28 cellular contexts compared by ENCODE assay signal in genomic region chr11:125155767-125156166, GRCh38. TPM values are rescaled to one million over a fixed set of nuclear protein-coding genes. Genes with fewer than 3 reads are reported as not detected.
"Had no signal": no experiment of that assay in that cellular context is flagged by ENCODE, and none has a peak within 500 bp of the region (broad histone marks: within the 10 kb centered on the region; RNA-seq: fewer than 3 reads in every experiment).

No MANE protein-coding gene starts in this region.

- H3K4me3 Mint-ChIP-seq: activated CD4-positive, alpha-beta memory T cell treated with anti-CD3 and anti-CD28 coated beads, Interleukin-2, amount 10 ng/mL, durations not matched to agents 7 days and 5 days; activated CD4-positive, alpha-beta T cell treated with anti-CD3 and anti-CD28 coated beads, Interleukin-2, amount 10 ng/mL, durations not matched to agents 24 days and 14 days; activated naive CD8-positive, alpha-beta T cell; activated T-cell treated with anti-CD3 and anti-CD28 coated beads, Interleukin-2, amount 50 U/mL, for 4 hours; activated T-helper 17 cell treated with anti-CD3 and anti-CD28 coated beads, Interleukin-2, amount 50 U/mL, for 72 hours; effector memory CD8-positive, alpha-beta T cell; naive thymus-derived CD4-positive, alpha-beta T cell; neural progenitor cell; stimulated activated naive CD8-positive, alpha-beta T cell treated with anti-CD3 and anti-CD28 coated beads, Interleukin-15, Interleukin-2, amounts not matched to agents 100 ng/mL and 50 ng/mL, for 24 hours; T-helper 1 cell treated with Interleukin-12 subunit alpha and Interleukin-12 subunit beta and Interleukin-4 antibody, amounts not matched to agents 30 μg/mL and 1 μg/mL, for 36 hours; type B pancreatic cell had no signal

- H3K27me3 ChIP-seq: cardiac muscle cell, neural progenitor cell, uterus had no signal

- H3K4me1 Mint-ChIP-seq: activated CD4-positive, alpha-beta memory T cell treated with anti-CD3 and anti-CD28 coated beads, Interleukin-2, amount 10 ng/mL, durations not matched to agents 7 days and 5 days; activated CD4-positive, alpha-beta T cell treated with anti-CD3 and anti-CD28 coated beads, Interleukin-2, amount 10 ng/mL, durations not matched to agents 24 days and 14 days; activated T-helper 17 cell treated with anti-CD3 and anti-CD28 coated beads, Interleukin-2, amount 50 U/mL, for 72 hours; naive thymus-derived CD4-positive, alpha-beta T cell had no signal

- H3K4me3 ChIP-seq: cardiac muscle cell, coronary artery, dorsolateral prefrontal cortex, gastroesophageal sphincter, neural progenitor cell, spleen, uterus had no signal

- H3K27ac ChIP-seq: cardiac muscle cell, coronary artery, dorsolateral prefrontal cortex, gastroesophageal sphincter, neural progenitor cell, spleen, uterus had no signal

- H3K27ac Mint-ChIP-seq: activated CD4-positive, alpha-beta memory T cell treated with anti-CD3 and anti-CD28 coated beads, Interleukin-2, amount 10 ng/mL, durations not matched to agents 7 days and 5 days; activated CD4-positive, alpha-beta T cell treated with anti-CD3 and anti-CD28 coated beads, Interleukin-2, amount 10 ng/mL, durations not matched to agents 24 days and 14 days; activated naive CD8-positive, alpha-beta T cell; activated T-helper 17 cell treated with anti-CD3 and anti-CD28 coated beads, Interleukin-2, amount 50 U/mL, for 72 hours; effector memory CD8-positive, alpha-beta T cell; naive thymus-derived CD4-positive, alpha-beta T cell; stimulated activated naive CD8-positive, alpha-beta T cell treated with anti-CD3 and anti-CD28 coated beads, Interleukin-15, Interleukin-2, amounts not matched to agents 100 ng/mL and 50 ng/mL, for 24 hours; T-helper 1 cell treated with Interleukin-12 subunit alpha and Interleukin-12 subunit beta and Interleukin-4 antibody, amounts not matched to agents 30 μg/mL and 1 μg/mL, for 36 hours; type B pancreatic cell had no signal

- ATAC-seq: activated T-cell treated with anti-CD3 and anti-CD28 coated beads, Interleukin-2, amount 50 U/mL, for 4 hours; effector memory CD8-positive, alpha-beta T cell; gastroesophageal sphincter; left cardiac atrium; left ventricle myocardium superior; naive thymus-derived CD4-positive, alpha-beta T cell; right cardiac atrium had no signal

- H3K36me3 Mint-ChIP-seq: activated naive CD8-positive, alpha-beta T cell; naive thymus-derived CD4-positive, alpha-beta T cell; neural progenitor cell had no signal

- H3K9me3 Mint-ChIP-seq: activated T-cell treated with anti-CD3 and anti-CD28 coated beads, Interleukin-2, amount 50 U/mL, for 4 hours; activated T-helper 17 cell treated with anti-CD3 and anti-CD28 coated beads, Interleukin-2, amount 50 U/mL, for 72 hours; effector memory CD8-positive, alpha-beta T cell; stimulated activated naive CD8-positive, alpha-beta T cell treated with anti-CD3 and anti-CD28 coated beads, Interleukin-15, Interleukin-2, amounts not matched to agents 100 ng/mL and 50 ng/mL, for 24 hours; type B pancreatic cell had no signal

- H3K36me3 ChIP-seq: cardiac muscle cell, gastroesophageal sphincter, neural progenitor cell, spleen, uterus had no signal

- H3K9ac ChIP-seq: neural progenitor cell had no signal

- H3K4me2 ChIP-seq: neural progenitor cell had no signal

- H3K4me1 ChIP-seq: gastroesophageal sphincter, neural progenitor cell, spleen, uterus had no signal

- DNase-seq: activated CD4-positive, alpha-beta memory T cell treated with anti-CD3 and anti-CD28 coated beads, Interleukin-2, amount 10 ng/mL, durations not matched to agents 7 days and 5 days; activated CD4-positive, alpha-beta T cell treated with anti-CD3 and anti-CD28 coated beads, Interleukin-2, amount 10 ng/mL, durations not matched to agents 24 days and 14 days; activated CD4-positive, CD25-positive, alpha-beta regulatory T cell treated with anti-CD3 and anti-CD28 coated beads, Interleukin-2, amount 50 U/mL, for 72 hours; activated CD8-positive, alpha-beta memory T cell treated with anti-CD3 and anti-CD28 coated beads, Interleukin-2, amount 50 U/mL, for 48 hours; activated T-cell treated with anti-CD3 and anti-CD28 coated beads, Interleukin-2, amount 50 U/mL, for 4 hours; dorsolateral prefrontal cortex; effector memory CD8-positive, alpha-beta T cell; hippocampal formation; left cardiac atrium; left ventricle myocardium superior; midbrain; naive thymus-derived CD4-positive, alpha-beta T cell; right cardiac atrium; spleen; stimulated activated CD4-positive, alpha-beta T cell treated with anti-CD3 and anti-CD28 coated beads, Interleukin-4, amount 100 ng/mL, for 1 hour; SW 1271; T-helper 9 cell; uterus had no signal

- H2AFZ ChIP-seq: neural progenitor cell had no signal

- H3K9me3 ChIP-seq: gastroesophageal sphincter, spleen, uterus had no signal

RNA-seq across cellular contexts. Expression of gene PKNOX2, which starts 8.8 kb away (rescaled TPM):
- total RNA-seq: activated CD4-positive, alpha-beta memory T cell treated with anti-CD3 and anti-CD28 coated beads, Interleukin-2, amount 10 ng/mL, durations not matched to agents 7 days and 5 days; activated CD4-positive, alpha-beta T cell treated with anti-CD3 and anti-CD28 coated beads, Interleukin-2, amount 10 ng/mL, durations not matched to agents 24 days and 14 days; activated T-helper 17 cell treated with anti-CD3 and anti-CD28 coated beads, Interleukin-2, amount 50 U/mL, for 72 hours; lung microvascular endothelial cell; naive thymus-derived CD4-positive, alpha-beta T cell had no signal
- polyA plus RNA-seq: naive thymus-derived CD4-positive, alpha-beta T cell had no signal
